In genomic region chr11:28596816-28597215, GRCh38 we compare ENCODE assay signal across 36 cellular contexts.
"Had no signal": no experiment of that assay in that cellular context is flagged by ENCODE, and none has a peak within 500 bp of the region (broad histone marks: within the 10 kb centered on the region; RNA-seq: fewer than 3 reads in every experiment).

No MANE protein-coding gene starts in this region.

- H3K4me3 ChIP-seq: breast epithelium, cardiac muscle cell, coronary artery, dorsolateral prefrontal cortex, gastrocnemius medialis, heart left ventricle had no signal

- H3K9me3 Mint-ChIP-seq: activated B cell treated with CpG ODN at 0.5 μM for 24 hours; activated T-helper 17 cell treated with anti-CD3 and anti-CD28 coated beads, Interleukin-2, amount 50 U/mL, for 72 hours; endodermal cell; T-helper 2 cell treated with Interferon-gamma antibody and Interleukin-4, amounts not matched to agents 5 μg/mL and 100 μg/mL, for 36 hours had no signal

- H3K27ac Mint-ChIP-seq: activated B cell treated with CpG ODN at 0.5 μM for 24 hours; activated CD8-positive, alpha-beta T cell treated with anti-CD3 and anti-CD28 coated beads for 36 hours; activated naive CD8-positive, alpha-beta T cell; activated T-helper 17 cell treated with anti-CD3 and anti-CD28 coated beads, Interleukin-2, amount 50 U/mL, for 72 hours; brain; dendritic cell treated with granulocyte-macrophage colony-stimulating factor and Interleukin-4, amounts not matched to agents 40 ng/mL and 50 ng/mL, for 4 days; endodermal cell; T-helper 17 cell; T-helper 2 cell treated with Interferon-gamma antibody and Interleukin-4, amounts not matched to agents 5 μg/mL and 100 μg/mL, for 36 hours had no signal

- H3K27me3 ChIP-seq: breast epithelium, cardiac muscle cell, dorsolateral prefrontal cortex, foreskin keratinocyte, gastrocnemius medialis, heart left ventricle had no signal

- H3K27me3 Mint-ChIP-seq: activated CD8-positive, alpha-beta T cell treated with anti-CD3 and anti-CD28 coated beads for 36 hours; activated naive CD8-positive, alpha-beta T cell; activated T-helper 17 cell treated with anti-CD3 and anti-CD28 coated beads, Interleukin-2, amount 50 U/mL, for 72 hours; brain; dendritic cell treated with granulocyte-macrophage colony-stimulating factor and Interleukin-4, amounts not matched to agents 40 ng/mL and 50 ng/mL, for 4 days; T-helper 17 cell had no signal

- H3K4me3 Mint-ChIP-seq: activated B cell treated with CpG ODN at 0.5 μM for 24 hours; activated CD8-positive, alpha-beta T cell treated with anti-CD3 and anti-CD28 coated beads for 36 hours; activated naive CD8-positive, alpha-beta T cell; activated T-cell treated with anti-CD3 and anti-CD28 coated beads, Interleukin-2, amount 50 U/mL, for 4 hours; activated T-helper 17 cell treated with anti-CD3 and anti-CD28 coated beads, Interleukin-2, amount 50 U/mL, for 72 hours; brain; dendritic cell treated with granulocyte-macrophage colony-stimulating factor and Interleukin-4, amounts not matched to agents 40 ng/mL and 50 ng/mL, for 4 days; endodermal cell; T-helper 17 cell; T-helper 2 cell treated with Interferon-gamma antibody and Interleukin-4, amounts not matched to agents 5 μg/mL and 100 μg/mL, for 36 hours had no signal

- H3K27ac ChIP-seq: breast epithelium, cardiac muscle cell, coronary artery, dorsolateral prefrontal cortex, foreskin keratinocyte, gastrocnemius medialis, heart left ventricle, WERI-Rb-1 had no signal

- ATAC-seq: activated CD4-positive, CD25-positive, alpha-beta regulatory T cell treated with anti-CD3 and anti-CD28 coated beads, Interleukin-2, amount 50 U/mL, for 24 hours; activated CD8-positive, alpha-beta T cell treated with anti-CD3 and anti-CD28 coated beads for 36 hours; activated T-cell treated with anti-CD3 and anti-CD28 coated beads, Interleukin-2, amount 50 U/mL, for 4 hours; activated T-helper 17 cell treated with anti-CD3 and anti-CD28 coated beads, Interleukin-2, amount 50 U/mL, for 72 hours; esophagus mucosa; foreskin keratinocyte; gastrocnemius medialis; heart left ventricle; T-helper 17 cell had no signal

- H3K36me3 Mint-ChIP-seq: activated naive CD8-positive, alpha-beta T cell; brain had no signal

- DNase-seq: activated B cell treated with CpG ODN at 0.5 μM for 24 hours; activated CD4-positive, alpha-beta T cell treated with anti-CD3 and anti-CD28 coated beads for 48 hours; activated CD4-positive, alpha-beta T cell treated with anti-CD3 and anti-CD28 coated beads, Interleukin-2, amount 50 U/mL, for 1 hour; activated CD4-positive, alpha-beta T cell treated with anti-CD3 and anti-CD28 coated beads, Interleukin-2, amount 50 U/mL, for 48 hours; activated CD8-positive, alpha-beta memory T cell treated with anti-CD3 and anti-CD28 coated beads for 24 hours; activated CD8-positive, alpha-beta T cell treated with anti-CD3 and anti-CD28 coated beads for 36 hours; activated effector memory CD4-positive, alpha-beta T cell treated with Interleukin-2 at 50 U/mL for 16 hours; activated gamma-delta T cell treated with Interleukin-2 at 50 U/mL for 16 hours; activated naive CD4-positive, alpha-beta T cell treated with anti-CD3 and anti-CD28 coated beads, Interleukin-2, amount 50 U/mL, for 16 hours; activated naive CD4-positive, alpha-beta T cell treated with Interleukin-2 at 50 U/mL for 16 hours; activated T-cell treated with anti-CD3 and anti-CD28 coated beads, Interleukin-2, amount 50 U/mL, for 4 hours; amygdala; aorta; central memory CD4-positive, alpha-beta T cell; cerebellar nuclear complex; dorsolateral prefrontal cortex; effector memory CD4-positive, alpha-beta T cell; endodermal cell; foreskin keratinocyte; gastrocnemius medialis; glutamatergic neuron; heart left ventricle; T-helper 1 cell; T-helper 17 cell; T1000; WERI-Rb-1 had no signal

- H3K4me1 ChIP-seq: breast epithelium, foreskin keratinocyte, gastrocnemius medialis, heart left ventricle had no signal

- H3K9me3 ChIP-seq: breast epithelium, gastrocnemius medialis had no signal

- H3K36me3 ChIP-seq: breast epithelium, cardiac muscle cell, gastrocnemius medialis, heart left ventricle, WERI-Rb-1 had no signal

- H3K4me1 Mint-ChIP-seq: activated B cell treated with CpG ODN at 0.5 μM for 24 hours; activated T-helper 17 cell treated with anti-CD3 and anti-CD28 coated beads, Interleukin-2, amount 50 U/mL, for 72 hours; brain; T-helper 17 cell had no signal
